In genomic region chr5:76714771-76715483, GRCh38 we compare ENCODE assay signal across 8 cellular contexts. TPM values are rescaled to one million over a fixed set of nuclear protein-coding genes. Genes with fewer than 3 reads are reported as not detected.
DNase-seq lines count a peak whose midpoint lies in the region; ATAC-seq and TF ChIP-seq lines count a peak whose summit lies in the region.

No MANE protein-coding gene starts in this region.

- peak overlapping the region; percentile 86 for H3K56ac ChIP-seq in mesendoderm (ENCODE audit: low read length)

- intact Hi-C loops in colonic mucosa (cut with DNase I): loop anchor here (5.0 kb wide), 1 partner anchor 57 kb away; no protein-coding TSS in a partner anchor

- H3K27ac ChIP-seq in colonic mucosa: no peak overlapping the region
- H3K27ac ChIP-seq in mesendoderm (ENCODE audit: low read depth, low read length): no peak overlapping the region
- H3K27ac ChIP-seq in urinary bladder (ENCODE audit: low read depth): no peak overlapping the region

- H3K4me2 ChIP-seq in mesendoderm (ENCODE audit: low read length): peak overlapping the region; percentile 98

- H4K8ac ChIP-seq in mesendoderm (ENCODE audit: low read depth, low read length): no peak overlapping the region

- H4K5ac ChIP-seq in mesendoderm (ENCODE audit: low read length): no peak overlapping the region

- H3K9me3 ChIP-seq in colonic mucosa: no peaks in the 10 kb centered on the region

- peaks cover 5% of the 10 kb centered on the region for H3K79me2 ChIP-seq in mesendoderm (ENCODE audit: control insufficient read depth, insufficient read depth, low read length)

- H3K36me3 ChIP-seq in colonic mucosa (no peaks in the 10 kb centered on the region), mesendoderm (ENCODE audit: control insufficient read depth, insufficient read depth, low read length) (no peaks in the 10 kb centered on the region), urinary bladder (ENCODE audit: insufficient read depth) (no peaks in the 10 kb centered on the region)

- no peak overlapping the region for H2BK120ac ChIP-seq in mesendoderm (ENCODE audit: low read depth, low read length)

- no peak overlapping the region for H2BK5ac ChIP-seq in mesendoderm (ENCODE audit: low read length)

- no CpG with 5 or more reads among the region's 52 CpGs for WGBS in mesendoderm (ENCODE audit: extremely low coverage, insufficient coverage, low lambda C conversion rate)
- WGBS in urinary bladder: 23% methylated on average over 52 of the region's 52 CpGs

- H3K23ac ChIP-seq in mesendoderm (ENCODE audit: low read length): no peak overlapping the region

- no peak overlapping the region for H2AK5ac ChIP-seq in mesendoderm (ENCODE audit: low read length)

- no peak overlapping the region for H3K18ac ChIP-seq in mesendoderm (ENCODE audit: low read length)

- ATAC-seq in GM19324 (IDR thresholded peaks at IDR 0.05; ENCODE audit: low FRiP score, unreplicated experiment) (peak; percentile 4), GM18517 (IDR thresholded peaks at IDR 0.05; ENCODE audit: unreplicated experiment) (no peak)

- peaks cover 7% of the 10 kb centered on the region for H3K79me1 ChIP-seq in mesendoderm (ENCODE audit: low read length)

- DNase-seq in OCI-M1 (lab: John Stamatoyannopoulos, UW) (peak; percentile 87), colonic mucosa (peak; percentile 29), mesendoderm (peak; percentile 35), mucosa of gallbladder (ENCODE audit: low spot score) (no peak)
- no peak for DNase-seq in activated CD4-positive, CD25-positive, alpha-beta regulatory T cell (lab: John Stamatoyannopoulos, UW)

- H3K27me3 ChIP-seq in colonic mucosa (peaks cover 5% of the 10 kb centered on the region), mesendoderm (ENCODE audit: insufficient read depth, low read length, poor library complexity) (no peaks in the 10 kb centered on the region)

- H3K9ac ChIP-seq in colonic mucosa (ENCODE audit: low read depth in 2 of 2, low read length in 2 of 2) (peak overlapping the region; percentile 51 to 81), mesendoderm (ENCODE audit: low read length) (peak overlapping the region; percentile 72)

- H3K4me3 ChIP-seq in colonic mucosa (peak overlapping the region; percentile 80), mesendoderm (ENCODE audit: low read length) (peak overlapping the region; percentile 51), urinary bladder (ENCODE audit: low read depth, low read length) (peak overlapping the region; percentile 86)

- no peak for TF ChIP-seq CTCF in colonic mucosa (IDR thresholded peaks at IDR 0.05)

- H3K4ac ChIP-seq in mesendoderm (ENCODE audit: low read depth, low read length): no peak overlapping the region

- H2BK15ac ChIP-seq in mesendoderm (replicated peaks; ENCODE audit: low read depth): no peak overlapping the region

- H3K4me1 ChIP-seq in colonic mucosa (no peaks in the 10 kb centered on the region), mesendoderm (ENCODE audit: control insufficient read depth, low read depth, low read length) (peaks cover 2% of the 10 kb centered on the region), urinary bladder (ENCODE audit: insufficient read depth) (no peaks in the 10 kb centered on the region)

RNA-seq across cellular contexts. Expression of gene F2R, which starts 1.0 kb away (rescaled TPM):
- total RNA-seq in colonic mucosa (1 to 10 TPM; 3.6 to 8.1 TPM), urinary bladder (37.9 TPM), mucosa of gallbladder (15.1 TPM)
- polyA plus RNA-seq in mesendoderm (2013, experiment 1 of 2): 12.9 TPM
- polyA plus RNA-seq in mesendoderm (2013, experiment 2 of 2): 13.6 TPM
- polyA plus RNA-seq in urinary bladder: 15.0 TPM

Comparison
In these comparisons a context has a peak if more than half of its experiments do, and no peak if none do; other contexts are left out.
1. DNase-seq: peak in OCI-M1 (single experiment), colonic mucosa (single experiment) and mesendoderm (single experiment); none in activated CD4-positive, CD25-positive, alpha-beta regulatory T cell (0 of 4) and mucosa of gallbladder (single experiment).
2. Peak in every context shown above with its lines, with median percentiles within 50 percentile points of each other: H3K4me3 ChIP-seq.